20 cellular contexts compared by ENCODE assay signal in the genomic region with DNA sequence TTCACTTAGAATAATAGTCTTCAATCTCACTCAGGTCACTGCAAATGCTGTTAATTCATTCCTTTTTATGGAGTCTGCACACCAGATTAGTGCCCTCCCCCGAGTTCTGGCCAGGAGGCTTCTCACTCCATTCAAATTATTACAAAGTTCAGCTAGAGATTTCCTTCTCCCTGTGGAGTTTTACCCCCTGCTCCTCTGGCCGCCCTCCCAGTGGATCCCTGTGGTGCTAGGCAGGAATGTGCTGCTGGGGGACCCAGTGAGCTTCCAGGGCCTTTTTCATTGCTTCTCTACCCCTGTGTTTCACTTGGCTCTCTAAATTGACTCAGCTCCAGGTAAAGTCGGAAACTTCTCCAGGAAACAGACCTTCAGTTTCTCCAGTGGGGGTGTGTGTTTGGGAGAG. TPM values are rescaled to one million over a fixed set of nuclear protein-coding genes. Genes with fewer than 3 reads are reported as not detected.
A peak's percentile ranks its signal among the peaks of the same experiment; 100 is the strongest.
DNase-seq lines count a peak whose midpoint lies in the region; ATAC-seq, FAIRE-seq and TF ChIP-seq lines count a peak whose summit lies in the region.
"Had no signal": no experiment of that assay in that cellular context is flagged by ENCODE, and none has a peak within 500 bp of the region (broad histone marks: within the 10 kb centered on the region; RNA-seq: fewer than 3 reads in every experiment).

No MANE protein-coding gene starts in this region.

- no peak overlapping the region for H3K27ac Mint-ChIP-seq in astrocyte (ENCODE audit: unreplicated experiment)
- H3K27ac Mint-ChIP-seq: CD4-positive, CD25-positive, alpha-beta regulatory T cell had no signal

- H3K9me3 ChIP-seq in A673 (ENCODE audit: low read depth, low read length, poor library complexity, severe bottlenecking) (no peaks in the 10 kb centered on the region), HUES48 (ENCODE audit: control insufficient read depth, insufficient read depth, low read length) (no peaks in the 10 kb centered on the region), astrocyte (ENCODE audit: insufficient read depth, low read depth, low read length) (no peaks in the 10 kb centered on the region), mesenchymal stem cell (ENCODE audit: control insufficient read depth, low read length) (no peaks in the 10 kb centered on the region), upper lobe of right lung (no peaks in the 10 kb centered on the region)
- H3K9me3 ChIP-seq: HAP-1 had no signal

- H3K79me1 ChIP-seq in mesenchymal stem cell (replicated peaks; ENCODE audit: low read length, poor library complexity, severe bottlenecking), result no peaks in the 10 kb centered on the region

- no peaks in the 10 kb centered on the region for H4K20me1 ChIP-seq in astrocyte (ENCODE audit: insufficient read depth, low read length)

- no peak overlapping the region for H4K8ac ChIP-seq in mesenchymal stem cell (ENCODE audit: low read length)

- no peak overlapping the region for H2BK12ac ChIP-seq in mesenchymal stem cell (ENCODE audit: low read length in 2 of 2)

- H3K27me3 ChIP-seq in A673 (replicated peaks; ENCODE audit: insufficient read depth, low read depth, low read length, poor library complexity) (no peaks in the 10 kb centered on the region), HUES48 (ENCODE audit: control insufficient read depth, insufficient read depth, low read length) (no peaks in the 10 kb centered on the region), astrocyte (ENCODE audit: insufficient read depth, low read length) (no peaks in the 10 kb centered on the region), mesenchymal stem cell (ENCODE audit: control insufficient read depth in 1 of 2, insufficient read depth in 1 of 2, low read length in 2 of 2) (no peaks in the 10 kb centered on the region), upper lobe of right lung (peaks cover 4% of the 10 kb centered on the region)

- no peaks in the 10 kb centered on the region for H3K36me3 ChIP-seq in A673 (ENCODE audit: insufficient read depth, low read length, poor library complexity, severe bottlenecking)
- H3K36me3 ChIP-seq in HUES48 (ENCODE audit: control insufficient read depth, insufficient read depth, low read length), result no peaks in the 10 kb centered on the region
- no peaks in the 10 kb centered on the region for H3K36me3 ChIP-seq in astrocyte (ENCODE audit: insufficient read depth, low read length)
- no peaks in the 10 kb centered on the region for H3K36me3 ChIP-seq in mesenchymal stem cell (ENCODE audit: control insufficient read depth in 1 of 2, insufficient read depth in 2 of 2, low read depth in 1 of 2, low read length in 2 of 2)
- no peaks in the 10 kb centered on the region for H3K36me3 ChIP-seq in upper lobe of right lung
- H3K36me3 ChIP-seq: HAP-1 had no signal

- no peak overlapping the region for H3K9ac ChIP-seq in HUES48 (ENCODE audit: low read depth, low read length)
- H3K9ac ChIP-seq in astrocyte (ENCODE audit: low read length), result no peak overlapping the region
- H3K9ac ChIP-seq in mesenchymal stem cell (ENCODE audit: low read length), result no peak overlapping the region

- H3K4me1 ChIP-seq in A673 (ENCODE audit: insufficient read depth, low read length, poor library complexity, severe bottlenecking) (no peaks in the 10 kb centered on the region), HUES48 (ENCODE audit: control insufficient read depth, insufficient read depth, low read length) (peaks cover 22% of the 10 kb centered on the region), astrocyte (ENCODE audit: insufficient read depth, low read length) (peaks cover 2% of the 10 kb centered on the region), mesenchymal stem cell (ENCODE audit: control insufficient read depth, insufficient read depth, low read depth, low read length) (peaks cover 6% of the 10 kb centered on the region), upper lobe of right lung (no peaks in the 10 kb centered on the region)
- H3K4me1 ChIP-seq: HAP-1 had no signal

- DNase-seq in A673 (ENCODE audit: low spot score) (peak; percentile 11), astrocyte (ENCODE audit: low read depth) (peak; percentile 40), mesenchymal stem cell (no peak), upper lobe of right lung (no peak), GM19239 (ENCODE audit: insufficient read length, low spot score) (no peak), COR-L47 (lab: John Stamatoyannopoulos, UW) (no peak)
- DNase-seq: CD4-positive, CD25-positive, alpha-beta regulatory T cell; DMS79; NCI-H1105; NCI-H1694 treated with DMSO at 0.1 percent for 48 hours; NCI-H748 treated with DMSO at 0.1 percent for 48 hours; T-helper 2 cell had no signal

- H3K23ac ChIP-seq in mesenchymal stem cell (ENCODE audit: low read length in 2 of 2), result no peak overlapping the region

- 68% methylated on average over 3 of the region's 3 CpGs for WGBS in mesenchymal stem cell

- no peak overlapping the region for H3K4me3 ChIP-seq in A673 (ENCODE audit: low read depth, low read length, poor library complexity, severe bottlenecking)
- no peak overlapping the region for H3K4me3 ChIP-seq in HUES48 (ENCODE audit: low read depth, low read length)
- no peak overlapping the region for H3K4me3 ChIP-seq in astrocyte (ENCODE audit: insufficient read depth, low read depth, low read length)
- no peak overlapping the region for H3K4me3 ChIP-seq in mesenchymal stem cell (ENCODE audit: insufficient read depth in 1 of 2, low read depth in 1 of 2, low read length in 2 of 2)
- H3K4me3 ChIP-seq in upper lobe of right lung, result no peak overlapping the region
- H3K4me3 ChIP-seq: HAP-1, K562 had no signal

- H3K27ac ChIP-seq in A673 (ENCODE audit: low read depth, low read length, poor library complexity, severe bottlenecking), result no peak overlapping the region
- H3K27ac ChIP-seq in HUES48 (ENCODE audit: low read depth, low read length), result peak overlapping the region; percentile 45
- no peak overlapping the region for H3K27ac ChIP-seq in astrocyte (ENCODE audit: low read depth, low read length)
- H3K27ac ChIP-seq in mesenchymal stem cell (ENCODE audit: low read length, poor library complexity, severe bottlenecking), result no peak overlapping the region
- no peak overlapping the region for H3K27ac ChIP-seq in upper lobe of right lung

- TF ChIP-seq CTCF in A673 (conservative IDR thresholded peaks at IDR 0.05; ENCODE audit: low read depth, low read length) (no peak), astrocyte (IDR thresholded peaks at IDR 0.05; ENCODE audit: insufficient read depth, low read depth, low read length) (no peak), upper lobe of right lung (IDR thresholded peaks at IDR 0.05) (no peak)

- H3K18ac ChIP-seq in mesenchymal stem cell (ENCODE audit: low read depth in 1 of 2, low read length in 2 of 2), result no peak overlapping the region

- CTCF ChIA-PET in A673 (lab: Charles Lee), result no interaction called here

- POLR2A ChIA-PET in A673 (lab: Charles Lee; ENCODE audit: low non-redundant PET), result no interaction called here

- no peak overlapping the region for H2BK15ac ChIP-seq in mesenchymal stem cell (ENCODE audit: low read depth, poor library complexity, severe bottlenecking)

- ATAC-seq in upper lobe of right lung (no peak), GM21447 (IDR thresholded peaks at IDR 0.05; ENCODE audit: unreplicated experiment) (no peak)
- ATAC-seq: K562, Panc1, Right ventricle myocardium inferior had no signal

- H3K4me3 Mint-ChIP-seq in astrocyte (ENCODE audit: unreplicated experiment), result no peak overlapping the region
- H3K4me3 Mint-ChIP-seq: CD4-positive, CD25-positive, alpha-beta regulatory T cell had no signal

- no peak overlapping the region for H2BK120ac ChIP-seq in mesenchymal stem cell (ENCODE audit: low read depth, low read length)

- H3K9me3 Mint-ChIP-seq in astrocyte (ENCODE audit: unreplicated experiment), result no peaks in the 10 kb centered on the region

- no TSS peak for BruUV-seq in A673 (replicated peaks; lab: Mats Ljungman, UMichigan)

- intact Hi-C loops in A673 (cut with micrococcal nuclease; ENCODE audit: unreplicated experiment) (no loop called here), upper lobe of right lung (cut with DNase I) (no loop called here)

- no peaks in the 10 kb centered on the region for H3K27me3 Mint-ChIP-seq in astrocyte (ENCODE audit: low read depth, unreplicated experiment)

- no peak overlapping the region for H2BK5ac ChIP-seq in mesenchymal stem cell (ENCODE audit: low read depth, low read length, poor library complexity, severe bottlenecking)

- H3K14ac ChIP-seq in mesenchymal stem cell (ENCODE audit: low read length in 2 of 2), result no peak overlapping the region

- no peak overlapping the region for H3K4ac ChIP-seq in mesenchymal stem cell (ENCODE audit: low read depth in 1 of 2, low read length in 2 of 2)

- peaks cover 19% of the 10 kb centered on the region for H3K4me1 Mint-ChIP-seq in astrocyte (ENCODE audit: low read depth, unreplicated experiment)
- H3K4me1 Mint-ChIP-seq: CD4-positive, CD25-positive, alpha-beta regulatory T cell had no signal

- H3K79me2 ChIP-seq in astrocyte (ENCODE audit: insufficient read depth, low read length), result no peaks in the 10 kb centered on the region

- no peaks in the 10 kb centered on the region for H3K36me3 Mint-ChIP-seq in astrocyte (ENCODE audit: low read depth, unreplicated experiment)
- H3K36me3 Mint-ChIP-seq: CD4-positive, CD25-positive, alpha-beta regulatory T cell had no signal

- no peak overlapping the region for H4K91ac ChIP-seq in mesenchymal stem cell (ENCODE audit: low read length)

- H2AK5ac ChIP-seq in mesenchymal stem cell (ENCODE audit: low read length, severe bottlenecking), result no peak overlapping the region

- H3K4me2 ChIP-seq in astrocyte (ENCODE audit: low read length) (no peak overlapping the region), mesenchymal stem cell (ENCODE audit: low read length, poor library complexity, severe bottlenecking) (peak overlapping the region; percentile 29)

- H2AFZ ChIP-seq in astrocyte (ENCODE audit: low read depth, low read length) (no peak overlapping the region), mesenchymal stem cell (ENCODE audit: low read depth, low read length) (no peak overlapping the region)

- FAIRE-seq in astrocyte (lab: Jason Lieb, UNC) (no peak), GM19239 (lab: Jason Lieb, UNC) (no peak)
- FAIRE-seq: A204.1, K562 had no signal

RNA-seq across cellular contexts. Expression of gene CD200R1L, which starts 42.7 kb away (rescaled TPM):
- total RNA-seq in A673 (2021), result not detected in 2 replicates
- total RNA-seq in astrocyte, result not detected in 2 replicates
- polyA plus RNA-seq in mesenchymal stem cell (2013, experiment 1 of 2), result not detected
- not detected for polyA plus RNA-seq in mesenchymal stem cell (2013, experiment 2 of 2)
- not detected for total RNA-seq in upper lobe of right lung
- total RNA-seq: CD4-positive, CD25-positive, alpha-beta regulatory T cell; HT1080; K562; Right ventricle myocardium inferior had no signal
- polyA plus RNA-seq: CD4-positive, CD25-positive, alpha-beta regulatory T cell; K562 had no signal

Comparison
In these comparisons a context has a peak if more than half of its experiments do, and no peak if none do; other contexts are left out.
1. DNase-seq: peak in A673 (single experiment) and astrocyte (single experiment); none in mesenchymal stem cell (single experiment), upper lobe of right lung (single experiment), GM19239 (single experiment) and COR-L47 (single experiment).